1 cellular context compared by ENCODE assay signal in genomic region chr1:156901966-156902922, GRCh38.
TF ChIP-seq lines count a peak whose summit lies in the region.

No MANE protein-coding gene starts in this region.

TF ChIP-seq in HEK293, 187 proteins besides CTCF, POLR2A, EP300 and RAD21:
- TF ChIP-seq ZFHX2 (tag by site-specific recombination; conservative IDR thresholded peaks at IDR 0.05): peak; percentile 25; the same call in 1 of the 2 replicates
- TF ChIP-seq, protein P1, sequence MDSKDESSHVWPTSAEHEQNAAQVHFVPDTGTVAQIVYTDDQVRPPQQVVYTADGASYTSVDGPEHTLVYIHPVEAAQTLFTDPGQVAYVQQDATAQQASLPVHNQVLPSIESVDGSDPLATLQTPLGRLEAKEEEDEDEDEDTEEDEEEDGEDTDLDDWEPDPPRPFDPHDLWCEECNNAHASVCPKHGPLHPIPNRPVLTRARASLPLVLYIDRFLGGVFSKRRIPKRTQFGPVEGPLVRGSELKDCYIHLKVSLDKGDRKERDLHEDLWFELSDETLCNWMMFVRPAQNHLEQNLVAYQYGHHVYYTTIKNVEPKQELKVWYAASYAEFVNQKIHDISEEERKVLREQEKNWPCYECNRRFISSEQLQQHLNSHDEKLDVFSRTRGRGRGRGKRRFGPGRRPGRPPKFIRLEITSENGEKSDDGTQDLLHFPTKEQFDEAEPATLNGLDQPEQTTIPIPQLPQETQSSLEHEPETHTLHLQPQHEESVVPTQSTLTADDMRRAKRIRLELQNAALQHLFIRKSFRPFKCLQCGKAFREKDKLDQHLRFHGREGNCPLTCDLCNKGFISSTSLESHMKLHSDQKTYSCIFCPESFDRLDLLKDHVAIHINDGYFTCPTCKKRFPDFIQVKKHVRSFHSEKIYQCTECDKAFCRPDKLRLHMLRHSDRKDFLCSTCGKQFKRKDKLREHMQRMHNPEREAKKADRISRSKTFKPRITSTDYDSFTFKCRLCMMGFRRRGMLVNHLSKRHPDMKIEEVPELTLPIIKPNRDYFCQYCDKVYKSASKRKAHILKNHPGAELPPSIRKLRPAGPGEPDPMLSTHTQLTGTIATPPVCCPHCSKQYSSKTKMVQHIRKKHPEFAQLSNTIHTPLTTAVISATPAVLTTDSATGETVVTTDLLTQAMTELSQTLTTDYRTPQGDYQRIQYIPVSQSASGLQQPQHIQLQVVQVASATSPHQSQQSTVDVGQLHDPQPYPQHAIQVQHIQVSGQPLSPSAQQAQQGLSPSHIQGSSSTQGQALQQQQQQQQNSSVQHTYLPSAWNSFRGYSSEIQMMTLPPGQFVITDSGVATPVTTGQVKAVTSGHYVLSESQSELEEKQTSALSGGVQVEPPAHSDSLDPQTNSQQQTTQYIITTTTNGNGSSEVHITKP (tag by site-specific recombination; IDR thresholded peaks at IDR 0.05): peak; percentile 55
- no peak for TF ChIP-seq ZNF26 (tag by site-specific recombination; IDR thresholded peaks at IDR 0.05)
